In the genomic region with DNA sequence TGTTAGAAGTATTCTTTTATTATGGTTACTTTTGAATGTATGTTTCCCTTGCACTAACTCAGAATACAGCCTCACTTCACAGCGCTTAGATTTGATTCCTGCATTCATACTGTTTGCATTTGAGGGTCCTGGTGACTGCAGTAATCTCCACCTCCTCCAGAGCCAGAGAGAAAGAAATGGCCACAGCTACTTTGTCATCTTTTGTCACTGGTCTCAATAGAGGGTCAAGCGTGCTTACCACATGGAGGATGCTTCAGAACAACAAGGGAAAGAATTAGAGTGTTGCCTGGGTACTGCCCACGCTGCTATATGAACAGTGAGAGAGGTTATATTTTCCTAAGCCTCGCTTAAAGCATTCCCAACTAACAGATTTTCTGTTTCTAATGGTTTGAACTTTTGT, we compare ENCODE assay signal across 13 cellular contexts.
A peak's percentile ranks its signal among the peaks of the same experiment; 100 is the strongest.
DNase-seq lines count a peak whose midpoint lies in the region; ATAC-seq, FAIRE-seq and TF ChIP-seq lines count a peak whose summit lies in the region.
"Had no signal": no experiment of that assay in that cellular context is flagged by ENCODE, and none has a peak within 500 bp of the region (broad histone marks: within the 10 kb centered on the region; RNA-seq: fewer than 3 reads in every experiment).

No MANE protein-coding gene starts in this region.

- no peak overlapping the region for H4K8ac ChIP-seq in mesenchymal stem cell (ENCODE audit: low read length)

- H3K14ac ChIP-seq in mesenchymal stem cell (ENCODE audit: low read length in 2 of 2): no peak overlapping the region

- no peaks in the 10 kb centered on the region for H3K36me3 ChIP-seq in GM23338 (ENCODE audit: insufficient read depth)
- no peaks in the 10 kb centered on the region for H3K36me3 ChIP-seq in SK-N-MC (ENCODE audit: insufficient read depth, low read length)
- H3K36me3 ChIP-seq in keratinocyte (ENCODE audit: control insufficient read depth in 2 of 2, extremely low read depth in 1 of 2, insufficient read depth in 2 of 2, low read length in 2 of 2): peaks cover 6 to 26% of the 10 kb centered on the region in 2 experiments
- no peaks in the 10 kb centered on the region for H3K36me3 ChIP-seq in smooth muscle cell (ENCODE audit: low read depth)
- H3K36me3 ChIP-seq in mesenchymal stem cell (ENCODE audit: control insufficient read depth in 1 of 2, insufficient read depth in 2 of 2, low read depth in 1 of 2, low read length in 2 of 2): no peaks in the 10 kb centered on the region

- H3K9me3 Mint-ChIP-seq in GM23338: no peaks in the 10 kb centered on the region
- H3K9me3 Mint-ChIP-seq: CD4-positive, alpha-beta T cell had no signal

- no peak overlapping the region for H3K4ac ChIP-seq in mesenchymal stem cell (ENCODE audit: low read depth in 1 of 2, low read length in 2 of 2)

- H3K9me2 ChIP-seq in GM23338 (ENCODE audit: insufficient read depth): no peaks in the 10 kb centered on the region

- H3K4me2 ChIP-seq in GM23338 (no peak overlapping the region), keratinocyte (ENCODE audit: control insufficient read depth, extremely low read depth, insufficient read depth, low read depth, low read length) (no peak overlapping the region), smooth muscle cell (no peak overlapping the region), mesenchymal stem cell (ENCODE audit: low read length, poor library complexity, severe bottlenecking) (no peak overlapping the region)

- no peak overlapping the region for H3K27ac Mint-ChIP-seq in GM23338
- H3K27ac Mint-ChIP-seq: B cell; CD4-positive, alpha-beta T cell had no signal

- no peak overlapping the region for H2BK12ac ChIP-seq in mesenchymal stem cell (ENCODE audit: low read length in 2 of 2)

- TF ChIP-seq CTCF in GM23338 (conservative IDR thresholded peaks at IDR 0.05; ENCODE audit: low read depth in 2 of 2): no peak
- no peak for TF ChIP-seq CTCF in keratinocyte (optimal IDR thresholded peaks at IDR 0.05 in 1 of 3, IDR thresholded peaks at IDR 0.05 in 1 of 3, conservative IDR thresholded peaks at IDR 0.05 in 1 of 3; ENCODE audit: extremely low read depth in 1 of 3, insufficient read depth in 2 of 3, low read length in 3 of 3)
- no peak for TF ChIP-seq CTCF in smooth muscle cell (IDR thresholded peaks at IDR 0.05; ENCODE audit: borderline replicate concordance, insufficient read depth, poor library complexity, severe bottlenecking)
- no peak for TF ChIP-seq CTCF in GM13977 (IDR thresholded peaks at IDR 0.05; ENCODE audit: extremely low read depth, insufficient read depth, missing control alignments)

- H3K27me3 Mint-ChIP-seq in GM23338 (ENCODE audit: insufficient read depth, low read depth, poor library complexity): peaks cover 6% of the 10 kb centered on the region
- H3K27me3 Mint-ChIP-seq: B cell had no signal

- in situ Hi-C loops in GM13977 (cut with MboI; ENCODE audit: low pct_unique_long_range_greater_than_20kb, low sequenced_read_pairs, unreplicated experiment): no loop called here

- H3K79me1 ChIP-seq in mesenchymal stem cell (replicated peaks; ENCODE audit: low read length, poor library complexity, severe bottlenecking): no peaks in the 10 kb centered on the region

- ATAC-seq in GM23338: peak; percentile 42; the same call in 1 of the 3 replicates

- H3K4me3 Mint-ChIP-seq in GM23338: no peak overlapping the region
- H3K4me3 Mint-ChIP-seq: B cell; CD4-positive, alpha-beta T cell had no signal

- H3K4me3 ChIP-seq in GM23338: no peak overlapping the region
- H3K4me3 ChIP-seq in SK-N-MC: no peak overlapping the region
- no peak overlapping the region for H3K4me3 ChIP-seq in keratinocyte (ENCODE audit: control insufficient read depth in 2 of 3, extremely low read depth in 1 of 3, insufficient read depth in 2 of 3, low read depth in 1 of 3, low read length in 3 of 3)
- no peak overlapping the region for H3K4me3 ChIP-seq in smooth muscle cell
- H3K4me3 ChIP-seq in mesenchymal stem cell (ENCODE audit: insufficient read depth in 1 of 2, low read depth in 1 of 2, low read length in 2 of 2): no peak overlapping the region

- H4K91ac ChIP-seq in mesenchymal stem cell (ENCODE audit: low read length): no peak overlapping the region

- H3K79me2 ChIP-seq in GM23338 (replicated peaks; ENCODE audit: insufficient read depth): no peaks in the 10 kb centered on the region
- peaks cover 60% of the 10 kb centered on the region for H3K79me2 ChIP-seq in keratinocyte (ENCODE audit: control insufficient read depth, insufficient read depth, low read length)
- H3K79me2 ChIP-seq in smooth muscle cell (ENCODE audit: low read depth): no peaks in the 10 kb centered on the region

- no peaks in the 10 kb centered on the region for H3K36me3 Mint-ChIP-seq in GM23338 (ENCODE audit: low read depth)

- H2BK5ac ChIP-seq in mesenchymal stem cell (ENCODE audit: low read depth, low read length, poor library complexity, severe bottlenecking): no peak overlapping the region

- H3K9me3 ChIP-seq in SK-N-MC (ENCODE audit: low read depth, low read length) (no peaks in the 10 kb centered on the region), keratinocyte (ENCODE audit: control insufficient read depth, low read depth, low read length) (no peaks in the 10 kb centered on the region), smooth muscle cell (replicated peaks; ENCODE audit: low read depth) (no peaks in the 10 kb centered on the region), mesenchymal stem cell (ENCODE audit: control insufficient read depth, low read length) (no peaks in the 10 kb centered on the region)

- H3K4me1 ChIP-seq in GM23338 (ENCODE audit: insufficient read depth): peaks cover 32% of the 10 kb centered on the region
- peaks cover 67% of the 10 kb centered on the region for H3K4me1 ChIP-seq in keratinocyte (ENCODE audit: control insufficient read depth, extremely low read depth, insufficient read depth, low read length)
- peaks cover 33% of the 10 kb centered on the region for H3K4me1 ChIP-seq in smooth muscle cell (ENCODE audit: low read depth)
- peaks cover 5% of the 10 kb centered on the region for H3K4me1 ChIP-seq in mesenchymal stem cell (ENCODE audit: control insufficient read depth, insufficient read depth, low read depth, low read length)

- DNase-seq in GM23338 (ENCODE audit: low spot score) (no peak), SK-N-MC (ENCODE audit: low read depth, low spot score) (no peak), keratinocyte (ENCODE audit: low read depth, low spot score) (no peak), smooth muscle cell (lab: John Stamatoyannopoulos, UW; ENCODE audit: unreplicated experiment) (no peak), mesenchymal stem cell (no peak), GM13977 (ENCODE audit: low spot score) (no peak), NCI-H2081 (lab: John Stamatoyannopoulos, UW) (no peak)
- DNase-seq: C1 segment of cervical spinal cord; CD4-positive, alpha-beta T cell; DMS79; IMR-90 had no signal

- H3K27ac ChIP-seq in GM23338 (ENCODE audit: low read depth) (no peak overlapping the region), SK-N-MC (peak overlapping the region; percentile 52; the same call in 1 of the 2 replicates), keratinocyte (ENCODE audit: control insufficient read depth, insufficient read depth, low read length) (peak overlapping the region; percentile 25), smooth muscle cell (ENCODE audit: low read depth) (peak overlapping the region; percentile 96), mesenchymal stem cell (ENCODE audit: low read length, poor library complexity, severe bottlenecking) (no peak overlapping the region)

- WGBS in smooth muscle cell (ENCODE audit: low lambda C conversion rate): 59% methylated on average over 4 of the region's 4 CpGs
- WGBS in mesenchymal stem cell: 54% methylated on average over 3 of the region's 4 CpGs

- H3F3A ChIP-seq in GM23338 (replicated peaks; ENCODE audit: low read depth) (no peaks in the 10 kb centered on the region), smooth muscle cell (ENCODE audit: low read depth) (no peaks in the 10 kb centered on the region)

- H2AFZ ChIP-seq in GM23338 (peak overlapping the region; percentile 76; the same call in 1 of the 2 replicates), keratinocyte (ENCODE audit: control insufficient read depth, low read length) (no peak overlapping the region), smooth muscle cell (ENCODE audit: low read depth) (no peak overlapping the region), mesenchymal stem cell (ENCODE audit: low read depth, low read length) (no peak overlapping the region)

- no peaks in the 10 kb centered on the region for H3K9me1 ChIP-seq in keratinocyte (ENCODE audit: control insufficient read depth, extremely low read depth, insufficient read depth, low read length)

- H2AK5ac ChIP-seq in mesenchymal stem cell (ENCODE audit: low read length, severe bottlenecking): no peak overlapping the region

- H2BK15ac ChIP-seq in mesenchymal stem cell (ENCODE audit: low read depth, poor library complexity, severe bottlenecking): no peak overlapping the region

- H4K20me1 ChIP-seq in GM23338 (replicated peaks; ENCODE audit: insufficient read depth) (no peaks in the 10 kb centered on the region), keratinocyte (ENCODE audit: control insufficient read depth, extremely low read depth, insufficient read depth, low read length) (no peaks in the 10 kb centered on the region), smooth muscle cell (ENCODE audit: low read depth) (no peaks in the 10 kb centered on the region)

- H3K9ac ChIP-seq in SK-N-MC (ENCODE audit: insufficient read length): peak overlapping the region; percentile 19
- no peak overlapping the region for H3K9ac ChIP-seq in keratinocyte (ENCODE audit: control insufficient read depth, extremely low read depth, insufficient read depth, low read length)
- H3K9ac ChIP-seq in smooth muscle cell (ENCODE audit: low read depth): no peak overlapping the region
- no peak overlapping the region for H3K9ac ChIP-seq in mesenchymal stem cell (ENCODE audit: low read length)

- no peaks in the 10 kb centered on the region for H3K27me3 ChIP-seq in GM23338 (ENCODE audit: insufficient read depth)
- no peaks in the 10 kb centered on the region for H3K27me3 ChIP-seq in keratinocyte (ENCODE audit: control insufficient read depth, extremely low read depth, insufficient read depth, low read length)
- H3K27me3 ChIP-seq in smooth muscle cell (ENCODE audit: low read depth): no peaks in the 10 kb centered on the region
- H3K27me3 ChIP-seq in mesenchymal stem cell (ENCODE audit: control insufficient read depth in 1 of 2, insufficient read depth in 1 of 2, low read length in 2 of 2): no peaks in the 10 kb centered on the region

- no peak overlapping the region for H3K18ac ChIP-seq in mesenchymal stem cell (ENCODE audit: low read depth in 1 of 2, low read length in 2 of 2)

- FAIRE-seq in keratinocyte (lab: Jason Lieb, UNC): peak; percentile 29
- FAIRE-seq: GM12891 had no signal

- no peak overlapping the region for H2BK120ac ChIP-seq in mesenchymal stem cell (ENCODE audit: low read depth, low read length)

- peaks cover 37% of the 10 kb centered on the region for H3K4me1 Mint-ChIP-seq in GM23338
- H3K4me1 Mint-ChIP-seq: B cell had no signal

- no peak overlapping the region for H3K23ac ChIP-seq in mesenchymal stem cell (ENCODE audit: low read length in 2 of 2)

- dilution Hi-C loops in keratinocyte (cut with MboI; ENCODE audit: extremely low pct_ligation_motif_present, low sequenced_read_pairs): no loop called here

TF ChIP-seq in GM23338, 12 proteins besides CTCF, POLR2A, EP300 and RAD21 (continues in another document):
- no peak for TF ChIP-seq STAT1 (IDR thresholded peaks at IDR 0.05; ENCODE audit: unreplicated experiment)

Comparison
In these comparisons a context has a peak if more than half of its experiments do, and no peak if none do; other contexts are left out.
1. H3K27ac ChIP-seq: peak in SK-N-MC (single experiment), keratinocyte (single experiment) and smooth muscle cell (single experiment); none in GM23338 (single experiment) and mesenchymal stem cell (single experiment).